ENCODE assay signal across 8 cellular contexts in the genomic region with DNA sequence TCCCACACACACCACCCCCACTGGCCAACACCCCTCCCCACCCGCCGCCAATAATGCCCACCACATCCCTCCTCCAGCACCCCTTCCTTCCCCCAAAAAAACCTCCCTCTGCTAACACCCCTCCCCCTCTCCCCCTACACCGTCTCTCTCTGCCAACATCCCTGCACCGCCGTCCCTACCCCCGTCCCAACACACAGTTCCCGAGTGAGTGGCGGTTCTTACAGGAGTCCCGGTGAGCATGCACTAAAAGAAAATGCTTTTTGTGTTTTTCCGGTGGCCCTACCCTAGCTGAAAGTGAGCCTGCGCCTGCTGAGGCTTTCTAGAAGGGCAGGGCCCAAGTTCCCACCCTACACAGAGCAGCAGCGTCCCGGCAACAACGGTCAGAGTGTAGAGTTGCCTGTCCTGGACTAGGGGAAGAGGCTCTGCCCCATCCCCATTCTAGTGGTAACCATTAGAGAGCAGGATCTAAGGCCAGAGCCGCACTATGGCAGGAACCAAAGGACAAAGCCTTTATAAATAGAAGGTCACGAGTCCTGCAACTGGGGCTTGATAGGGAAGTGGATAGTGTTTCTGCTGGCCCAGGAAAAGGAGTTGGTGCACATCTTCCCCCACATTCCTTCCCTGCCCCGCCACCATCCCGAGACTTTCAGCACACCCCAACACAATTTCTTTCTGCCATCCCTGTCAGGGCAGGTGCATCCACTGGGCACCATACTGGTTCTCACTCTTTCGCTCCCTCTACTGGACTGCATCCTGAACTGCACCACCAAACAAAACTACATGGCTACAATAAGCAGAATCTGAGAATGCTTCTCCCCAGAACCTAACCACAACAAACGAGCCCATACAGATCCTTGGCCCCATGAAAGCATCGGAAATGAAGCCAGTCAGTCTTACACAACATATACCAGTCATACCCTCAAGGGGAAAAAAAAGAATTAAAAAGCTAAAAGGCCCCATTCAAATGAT.
A peak's percentile ranks its signal among the peaks of the same experiment; 100 is the strongest.
DNase-seq lines count a peak whose midpoint lies in the region; ATAC-seq, FAIRE-seq and TF ChIP-seq lines count a peak whose summit lies in the region.

No MANE protein-coding gene starts in this region.

- H3K9me3 ChIP-seq in NT2/D1 (ENCODE audit: insufficient read depth, low read length): no peaks in the 10 kb centered on the region
- peaks cover 2% of the 10 kb centered on the region for H3K9me3 ChIP-seq in iPS-18c (ENCODE audit: control insufficient read depth, insufficient read depth, low read length)

- H3K36me3 ChIP-seq in BJ (ENCODE audit: control insufficient read depth, insufficient read depth, low read length) (no peaks in the 10 kb centered on the region), NT2/D1 (ENCODE audit: insufficient read depth, insufficient read length, low read length) (no peaks in the 10 kb centered on the region)

- CTCF ChIA-PET in BJ (lab: Yijun Ruan, JAX): interaction anchor here (0.9 to 2.1 kb wide), 3 partner anchors 9 to 208 kb away, joined by 4 to 7 read pairs (median 5); no protein-coding TSS in a partner anchor

- TF ChIP-seq CTCF in BJ (IDR thresholded peaks at IDR 0.05; ENCODE audit: insufficient read depth, low read depth, low read length): peak; percentile 50

- H3K9ac ChIP-seq in NT2/D1 (ENCODE audit: insufficient read length, low read depth): no peak overlapping the region

- POLR2A ChIA-PET in BJ (lab: Charles Lee): no interaction called here

- TF ChIP-seq POLR2A in GM12891 (IDR thresholded peaks at IDR 0.05; ENCODE audit: low read depth, low read length): no peak

- H3K4me3 ChIP-seq in BJ (ENCODE audit: low read depth, low read length): no peak overlapping the region
- H3K4me3 ChIP-seq in NT2/D1 (ENCODE audit: insufficient read length, low read depth): no peak overlapping the region
- peak overlapping the region; percentile 28; the same call in 1 of the 2 replicates for H3K4me3 ChIP-seq in iPS-18c (ENCODE audit: insufficient read depth, low read depth, low read length)

- peak; percentile 87 for ATAC-seq in HG02870 (IDR thresholded peaks at IDR 0.05; ENCODE audit: unreplicated experiment)

- no peaks in the 10 kb centered on the region for H3K4me1 ChIP-seq in NT2/D1 (ENCODE audit: insufficient read depth, insufficient read length)

- no peak for DNase-seq in BJ (ENCODE audit: low read depth)
- DNase-seq in GM12891 (ENCODE audit: insufficient read length, low spot score): peak; percentile 23
- DNase-seq in NT2/D1 (ENCODE audit: low read depth, low spot score): peak; percentile 18
- DNase-seq in activated effector memory CD4-positive, alpha-beta T cell treated with Interleukin-2 at 50 U/mL for 16 hours: peak; percentile 14
- peak; percentile 20 for DNase-seq in superior temporal gyrus (ENCODE audit: extremely low spot score)
- DNase-seq in DMS79 treated with DMSO at 0.1 percent for 48 hours (lab: John Stamatoyannopoulos, UW): no peak

- H3K27me3 ChIP-seq in BJ (ENCODE audit: control insufficient read depth, insufficient read depth, low read length) (no peaks in the 10 kb centered on the region), NT2/D1 (ENCODE audit: insufficient read depth, insufficient read length) (no peaks in the 10 kb centered on the region)

- FAIRE-seq in GM12891 (lab: Jason Lieb, UNC): peak; percentile 58

TF ChIP-seq in GM12891, 5 proteins besides CTCF, POLR2A, EP300 and RAD21:
- TF ChIP-seq POLR2AphosphoS5 (IDR thresholded peaks at IDR 0.05; ENCODE audit: low read depth, low read length) (no peak), PAX5 (IDR thresholded peaks at IDR 0.05; ENCODE audit: insufficient read depth, low read length, severe bottlenecking) (no peak)

Comparison
In these comparisons a context has a peak if more than half of its experiments do, and no peak if none do; other contexts are left out.
1. DNase-seq: peak in GM12891 (single experiment), NT2/D1 (single experiment), activated effector memory CD4-positive, alpha-beta T cell treated with Interleukin-2 at 50 U/mL for 16 hours (single experiment) and superior temporal gyrus (single experiment); none in BJ (single experiment) and DMS79 treated with DMSO at 0.1 percent for 48 hours (single experiment).